Comparison of ENCODE assay signal across 8 cellular contexts in the genomic region with DNA sequence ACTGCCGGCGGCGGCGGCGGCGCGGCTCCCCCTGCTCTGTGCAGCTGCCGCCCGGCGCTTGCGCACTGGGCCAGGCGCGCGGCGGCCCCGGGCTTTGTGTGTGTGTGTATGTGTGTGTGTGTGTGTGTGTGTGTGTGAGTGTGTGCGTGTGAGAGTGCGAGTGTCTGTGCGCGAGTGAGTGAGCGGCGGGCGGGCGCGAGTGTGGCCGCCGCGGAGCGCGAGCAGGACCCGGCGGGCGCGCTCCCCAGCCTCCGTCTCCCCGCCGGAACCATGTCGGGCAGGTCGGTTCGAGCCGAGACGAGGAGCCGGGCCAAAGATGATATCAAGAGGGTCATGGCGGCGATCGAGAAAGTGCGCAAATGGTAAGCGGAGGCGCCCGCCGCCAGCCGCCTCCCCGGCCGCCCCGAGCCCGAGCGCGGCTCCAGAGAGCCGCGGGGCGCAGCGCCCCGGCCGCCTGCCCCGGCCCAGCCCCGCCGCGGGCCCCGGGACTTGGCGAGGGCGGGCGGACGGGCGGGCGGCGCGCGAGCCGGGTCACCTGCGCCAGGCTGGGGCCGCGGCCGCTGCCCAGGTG. TPM values are rescaled to one million over a fixed set of nuclear protein-coding genes. Genes with fewer than 3 reads are reported as not detected.
DNase-seq lines count a peak whose midpoint lies in the region; ATAC-seq and TF ChIP-seq lines count a peak whose summit lies in the region.

BCL7A (plus strand) TSS at position 63 of the 571 bp plus-strand sequence; CDS start at position 271, 208 bp downstream.

- ATAC-seq in GM19035 (IDR thresholded peaks at IDR 0.05; ENCODE audit: unreplicated experiment) = no peak

- DNase-seq in Daoy (ENCODE audit: low read depth) (peak; percentile 78), SHP77 treated with DMSO at 0.1 percent for 48 hours (lab: John Stamatoyannopoulos, UW) (peak; percentile 35), cardiac muscle cell (ENCODE audit: low read depth in 1 of 2, low spot score in 1 of 2) (peak; percentile 82 to 86), ovary (peak; percentile 68 to 81 (median 77)), ureter (ENCODE audit: low spot score) (peak; percentile 74)
- peak; percentile 19 for DNase-seq in activated naive CD8-positive, alpha-beta T cell treated with anti-CD3 and anti-CD28 coated beads, Interleukin-2, amount 50 U/mL, for 16 hours (ENCODE audit: low read depth, low spot score)

- peak within 1 kb of the TSS; percentile 52 for H3K27ac ChIP-seq in cardiac muscle cell
- peak within 1 kb of the TSS; percentile 79 to 87 for H3K27ac ChIP-seq in ovary

- TF ChIP-seq POLR2A in ovary (IDR thresholded peaks at IDR 0.05) = peak; percentile 54

- H3K27me3 ChIP-seq in cardiac muscle cell (no peaks in the 10 kb centered on the region), ovary (no peaks in the 10 kb centered on the region)

- 0% methylated on average over 62 to 83 of the region's 83 CpGs for WGBS in ovary, 3 donors

- no peaks in the 10 kb centered on the region for H3K36me3 ChIP-seq in cardiac muscle cell
- no peaks in the 10 kb centered on the region for H3K36me3 ChIP-seq in ovary

- intact Hi-C loops in ovary (cut with DNase I) = no loop called here

- no peak for TF ChIP-seq CTCF in cardiac muscle cell (IDR thresholded peaks at IDR 0.05; ENCODE audit: low read depth, low read length)
- no peak for TF ChIP-seq CTCF in ovary (IDR thresholded peaks at IDR 0.05)

- TF ChIP-seq EP300 in Ishikawa (IDR thresholded peaks at IDR 0.05; ENCODE audit: borderline replicate concordance) (no peak), ovary (IDR thresholded peaks at IDR 0.05) (no peak)

- H3K4me3 ChIP-seq in cardiac muscle cell = peak within 1 kb of the TSS; percentile 95
- peak within 1 kb of the TSS; percentile 78 for H3K4me3 ChIP-seq in ovary

- no peaks in the 10 kb centered on the region for H3K9me3 ChIP-seq in cardiac muscle cell (ENCODE audit: low read depth)
- H3K9me3 ChIP-seq in ovary = no peaks in the 10 kb centered on the region

- H3K4me1 ChIP-seq in cardiac muscle cell (ENCODE audit: low read depth) (peaks cover 9% of the 10 kb centered on the region), ovary (ENCODE audit: insufficient read depth) (peaks cover 2% of the 10 kb centered on the region)

- TF ChIP-seq RAD21 in Ishikawa (IDR thresholded peaks at IDR 0.05; ENCODE audit: low read depth) = no peak

TF ChIP-seq in Ishikawa, 13 proteins besides CTCF, POLR2A, EP300 and RAD21:
- TF ChIP-seq TAF1 (IDR thresholded peaks at IDR 0.05; ENCODE audit: low read depth) (peak; percentile 40; the same call in 1 of the 2 replicates), CREB1 (IDR thresholded peaks at IDR 0.05; ENCODE audit: low read depth) (no peak), YY1 (IDR thresholded peaks at IDR 0.05; ENCODE audit: low read depth) (peak; percentile 57; the same call in 1 of the 2 replicates), EGR1 (IDR thresholded peaks at IDR 0.05) (no peak), FOXM1 (IDR thresholded peaks at IDR 0.05; ENCODE audit: borderline replicate concordance, low read depth) (no peak), ZBTB7A (IDR thresholded peaks at IDR 0.05; ENCODE audit: low read depth) (no peak), TEAD4 (IDR thresholded peaks at IDR 0.05) (no peak)
- TF ChIP-seq, protein P1, sequence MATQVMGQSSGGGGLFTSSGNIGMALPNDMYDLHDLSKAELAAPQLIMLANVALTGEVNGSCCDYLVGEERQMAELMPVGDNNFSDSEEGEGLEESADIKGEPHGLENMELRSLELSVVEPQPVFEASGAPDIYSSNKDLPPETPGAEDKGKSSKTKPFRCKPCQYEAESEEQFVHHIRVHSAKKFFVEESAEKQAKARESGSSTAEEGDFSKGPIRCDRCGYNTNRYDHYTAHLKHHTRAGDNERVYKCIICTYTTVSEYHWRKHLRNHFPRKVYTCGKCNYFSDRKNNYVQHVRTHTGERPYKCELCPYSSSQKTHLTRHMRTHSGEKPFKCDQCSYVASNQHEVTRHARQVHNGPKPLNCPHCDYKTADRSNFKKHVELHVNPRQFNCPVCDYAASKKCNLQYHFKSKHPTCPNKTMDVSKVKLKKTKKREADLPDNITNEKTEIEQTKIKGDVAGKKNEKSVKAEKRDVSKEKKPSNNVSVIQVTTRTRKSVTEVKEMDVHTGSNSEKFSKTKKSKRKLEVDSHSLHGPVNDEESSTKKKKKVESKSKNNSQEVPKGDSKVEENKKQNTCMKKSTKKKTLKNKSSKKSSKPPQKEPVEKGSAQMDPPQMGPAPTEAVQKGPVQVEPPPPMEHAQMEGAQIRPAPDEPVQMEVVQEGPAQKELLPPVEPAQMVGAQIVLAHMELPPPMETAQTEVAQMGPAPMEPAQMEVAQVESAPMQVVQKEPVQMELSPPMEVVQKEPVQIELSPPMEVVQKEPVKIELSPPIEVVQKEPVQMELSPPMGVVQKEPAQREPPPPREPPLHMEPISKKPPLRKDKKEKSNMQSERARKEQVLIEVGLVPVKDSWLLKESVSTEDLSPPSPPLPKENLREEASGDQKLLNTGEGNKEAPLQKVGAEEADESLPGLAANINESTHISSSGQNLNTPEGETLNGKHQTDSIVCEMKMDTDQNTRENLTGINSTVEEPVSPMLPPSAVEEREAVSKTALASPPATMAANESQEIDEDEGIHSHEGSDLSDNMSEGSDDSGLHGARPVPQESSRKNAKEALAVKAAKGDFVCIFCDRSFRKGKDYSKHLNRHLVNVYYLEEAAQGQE (IDR thresholded peaks at IDR 0.05; ENCODE audit: low read depth) = no peak
- TF ChIP-seq, protein P2, sequence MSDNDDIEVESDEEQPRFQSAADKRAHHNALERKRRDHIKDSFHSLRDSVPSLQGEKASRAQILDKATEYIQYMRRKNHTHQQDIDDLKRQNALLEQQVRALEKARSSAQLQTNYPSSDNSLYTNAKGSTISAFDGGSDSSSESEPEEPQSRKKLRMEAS (IDR thresholded peaks at IDR 0.05) = no peak

RNA-seq across cellular contexts. Expression of gene BCL7A, which starts in this region (rescaled TPM):
- 7.1 and 9.4 TPM in 2 replicates for total RNA-seq in Daoy (2014; rRNA removed; shearing (Covaris generic))
- total RNA-seq in cardiac muscle cell (16.2 and 30.5 TPM in 2 replicates), ovary (1 to 10 TPM; 4.4 to 9.1 (median 7.2) TPM), ureter (14.8 TPM)
- polyA plus RNA-seq in cardiac muscle cell (19.1 and 20.8 TPM in 2 replicates), ovary (1 to 10 TPM; 5.0 to 6.4 TPM)

Comparison
In these comparisons a context has a peak if more than half of its experiments do, and no peak if none do; other contexts are left out.
1. DNase-seq: peak in every context shown above with its lines; median percentile 84 in cardiac muscle cell; 78 in Daoy; 77 in ovary; 74 in ureter; 35 in SHP77 treated with DMSO at 0.1 percent for 48 hours; 19 in activated naive CD8-positive, alpha-beta T cell treated with anti-CD3 and anti-CD28 coated beads, Interleukin-2, amount 50 U/mL, for 16 hours.